2 cellular contexts compared by ENCODE assay signal in genomic region chr12:121090576-121091125, GRCh38.
A peak's percentile ranks its signal among the peaks of the same experiment; 100 is the strongest.
TF ChIP-seq lines count a peak whose summit lies in the region.

No MANE protein-coding gene starts in this region.

TF ChIP-seq in HEK293, 187 proteins besides CTCF, POLR2A, EP300 and RAD21:
- TF ChIP-seq, protein P1, sequence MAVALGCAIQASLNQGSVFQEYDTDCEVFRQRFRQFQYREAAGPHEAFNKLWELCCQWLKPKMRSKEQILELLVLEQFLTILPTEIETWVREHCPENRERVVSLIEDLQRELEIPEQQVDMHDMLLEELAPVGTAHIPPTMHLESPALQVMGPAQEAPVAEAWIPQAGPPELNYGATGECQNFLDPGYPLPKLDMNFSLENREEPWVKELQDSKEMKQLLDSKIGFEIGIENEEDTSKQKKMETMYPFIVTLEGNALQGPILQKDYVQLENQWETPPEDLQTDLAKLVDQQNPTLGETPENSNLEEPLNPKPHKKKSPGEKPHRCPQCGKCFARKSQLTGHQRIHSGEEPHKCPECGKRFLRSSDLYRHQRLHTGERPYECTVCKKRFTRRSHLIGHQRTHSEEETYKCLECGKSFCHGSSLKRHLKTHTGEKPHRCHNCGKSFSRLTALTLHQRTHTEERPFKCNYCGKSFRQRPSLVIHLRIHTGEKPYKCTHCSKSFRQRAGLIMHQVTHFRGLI (tag by site-specific recombination; IDR thresholded peaks at IDR 0.05), result peak; percentile 98
- TF ChIP-seq ZNF670 (tag by site-specific recombination; IDR thresholded peaks at IDR 0.05; ENCODE audit: low read depth), result no peak
- no peak for TF ChIP-seq ZNF169 (tag by site-specific recombination; IDR thresholded peaks at IDR 0.05)
- no peak for TF ChIP-seq SCRT2 (tag by site-specific recombination; IDR thresholded peaks at IDR 0.05)
- TF ChIP-seq ZNF549 (tag by site-specific recombination; IDR thresholded peaks at IDR 0.05), result no peak
- no peak for TF ChIP-seq ZBTB44 (tag by site-specific recombination; IDR thresholded peaks at IDR 0.05)
- TF ChIP-seq, protein P2, sequence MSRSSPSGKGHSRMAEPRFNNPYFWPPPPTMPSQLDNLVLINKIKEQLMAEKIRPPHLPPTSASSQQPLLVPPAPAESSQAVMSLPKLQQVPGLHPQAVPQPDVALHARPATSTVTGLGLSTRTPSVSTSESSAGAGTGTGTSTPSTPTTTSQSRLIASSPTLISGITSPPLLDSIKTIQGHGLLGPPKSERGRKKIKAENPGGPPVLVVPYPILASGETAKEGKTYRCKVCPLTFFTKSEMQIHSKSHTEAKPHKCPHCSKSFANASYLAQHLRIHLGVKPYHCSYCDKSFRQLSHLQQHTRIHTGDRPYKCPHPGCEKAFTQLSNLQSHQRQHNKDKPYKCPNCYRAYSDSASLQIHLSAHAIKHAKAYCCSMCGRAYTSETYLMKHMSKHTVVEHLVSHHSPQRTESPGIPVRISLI (tag by site-specific recombination; IDR thresholded peaks at IDR 0.05), result no peak

TF ChIP-seq in K562, 482 proteins besides CTCF, POLR2A, EP300 and RAD21:
- TF ChIP-seq BCOR (IDR thresholded peaks at IDR 0.05) (no peak), TBL1XR1 (IDR thresholded peaks at IDR 0.05; ENCODE audit: low read length in 2 of 2) (no peak), DACH1 (IDR thresholded peaks at IDR 0.05; ENCODE audit: partially characterized antibody) (no peak), CCAR2 (IDR thresholded peaks at IDR 0.05; ENCODE audit: low read depth, low read length) (no peak), MLX (CRISPR knock-in tag; conservative IDR thresholded peaks at IDR 0.05) (no peak), USF1 (CRISPR knock-in tag; IDR thresholded peaks at IDR 0.05) (no peak), SMARCA4 (IDR thresholded peaks at IDR 0.05) (no peak), PBX2 (CRISPR knock-in tag; IDR thresholded peaks at IDR 0.05; ENCODE audit: low read depth) (no peak), PBX2 (tag; conservative IDR thresholded peaks at IDR 0.05; ENCODE audit: low read depth) (no peak), PRPF4 (IDR thresholded peaks at IDR 0.05; ENCODE audit: insufficient read depth, low read depth, low read length, poor library complexity, severe bottlenecking) (no peak), DIDO1 (tag; IDR thresholded peaks at IDR 0.05; ENCODE audit: low read depth) (no peak), SIN3A (IDR thresholded peaks at IDR 0.05; ENCODE audit: borderline replicate concordance in 2 of 2, control insufficient read depth in 1 of 2, low read depth in 2 of 2, low read length in 2 of 2) (no peak)
- TF ChIP-seq, protein P3, sequence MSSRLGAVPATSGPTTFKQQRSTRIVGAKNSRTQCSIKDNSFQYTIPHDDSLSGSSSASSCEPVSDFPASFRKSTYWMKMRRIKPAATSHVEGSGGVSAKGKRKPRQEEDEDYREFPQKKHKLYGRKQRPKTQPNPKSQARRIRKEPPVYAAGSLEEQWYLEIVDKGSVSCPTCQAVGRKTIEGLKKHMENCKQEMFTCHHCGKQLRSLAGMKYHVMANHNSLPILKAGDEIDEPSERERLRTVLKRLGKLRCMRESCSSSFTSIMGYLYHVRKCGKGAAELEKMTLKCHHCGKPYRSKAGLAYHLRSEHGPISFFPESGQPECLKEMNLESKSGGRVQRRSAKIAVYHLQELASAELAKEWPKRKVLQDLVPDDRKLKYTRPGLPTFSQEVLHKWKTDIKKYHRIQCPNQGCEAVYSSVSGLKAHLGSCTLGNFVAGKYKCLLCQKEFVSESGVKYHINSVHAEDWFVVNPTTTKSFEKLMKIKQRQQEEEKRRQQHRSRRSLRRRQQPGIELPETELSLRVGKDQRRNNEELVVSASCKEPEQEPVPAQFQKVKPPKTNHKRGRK (tag; IDR thresholded peaks at IDR 0.05), result no peak
- TF ChIP-seq, protein P4, sequence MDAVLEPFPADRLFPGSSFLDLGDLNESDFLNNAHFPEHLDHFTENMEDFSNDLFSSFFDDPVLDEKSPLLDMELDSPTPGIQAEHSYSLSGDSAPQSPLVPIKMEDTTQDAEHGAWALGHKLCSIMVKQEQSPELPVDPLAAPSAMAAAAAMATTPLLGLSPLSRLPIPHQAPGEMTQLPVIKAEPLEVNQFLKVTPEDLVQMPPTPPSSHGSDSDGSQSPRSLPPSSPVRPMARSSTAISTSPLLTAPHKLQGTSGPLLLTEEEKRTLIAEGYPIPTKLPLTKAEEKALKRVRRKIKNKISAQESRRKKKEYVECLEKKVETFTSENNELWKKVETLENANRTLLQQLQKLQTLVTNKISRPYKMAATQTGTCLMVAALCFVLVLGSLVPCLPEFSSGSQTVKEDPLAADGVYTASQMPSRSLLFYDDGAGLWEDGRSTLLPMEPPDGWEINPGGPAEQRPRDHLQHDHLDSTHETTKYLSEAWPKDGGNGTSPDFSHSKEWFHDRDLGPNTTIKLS (IDR thresholded peaks at IDR 0.05; ENCODE audit: borderline replicate concordance, low read depth), result no peak
- TF ChIP-seq, protein P5, sequence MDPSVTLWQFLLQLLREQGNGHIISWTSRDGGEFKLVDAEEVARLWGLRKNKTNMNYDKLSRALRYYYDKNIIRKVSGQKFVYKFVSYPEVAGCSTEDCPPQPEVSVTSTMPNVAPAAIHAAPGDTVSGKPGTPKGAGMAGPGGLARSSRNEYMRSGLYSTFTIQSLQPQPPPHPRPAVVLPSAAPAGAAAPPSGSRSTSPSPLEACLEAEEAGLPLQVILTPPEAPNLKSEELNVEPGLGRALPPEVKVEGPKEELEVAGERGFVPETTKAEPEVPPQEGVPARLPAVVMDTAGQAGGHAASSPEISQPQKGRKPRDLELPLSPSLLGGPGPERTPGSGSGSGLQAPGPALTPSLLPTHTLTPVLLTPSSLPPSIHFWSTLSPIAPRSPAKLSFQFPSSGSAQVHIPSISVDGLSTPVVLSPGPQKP (CRISPR knock-in tag; IDR thresholded peaks at IDR 0.05), result no peak
